ENCODE assay signal across 1 cellular context in the genomic region with DNA sequence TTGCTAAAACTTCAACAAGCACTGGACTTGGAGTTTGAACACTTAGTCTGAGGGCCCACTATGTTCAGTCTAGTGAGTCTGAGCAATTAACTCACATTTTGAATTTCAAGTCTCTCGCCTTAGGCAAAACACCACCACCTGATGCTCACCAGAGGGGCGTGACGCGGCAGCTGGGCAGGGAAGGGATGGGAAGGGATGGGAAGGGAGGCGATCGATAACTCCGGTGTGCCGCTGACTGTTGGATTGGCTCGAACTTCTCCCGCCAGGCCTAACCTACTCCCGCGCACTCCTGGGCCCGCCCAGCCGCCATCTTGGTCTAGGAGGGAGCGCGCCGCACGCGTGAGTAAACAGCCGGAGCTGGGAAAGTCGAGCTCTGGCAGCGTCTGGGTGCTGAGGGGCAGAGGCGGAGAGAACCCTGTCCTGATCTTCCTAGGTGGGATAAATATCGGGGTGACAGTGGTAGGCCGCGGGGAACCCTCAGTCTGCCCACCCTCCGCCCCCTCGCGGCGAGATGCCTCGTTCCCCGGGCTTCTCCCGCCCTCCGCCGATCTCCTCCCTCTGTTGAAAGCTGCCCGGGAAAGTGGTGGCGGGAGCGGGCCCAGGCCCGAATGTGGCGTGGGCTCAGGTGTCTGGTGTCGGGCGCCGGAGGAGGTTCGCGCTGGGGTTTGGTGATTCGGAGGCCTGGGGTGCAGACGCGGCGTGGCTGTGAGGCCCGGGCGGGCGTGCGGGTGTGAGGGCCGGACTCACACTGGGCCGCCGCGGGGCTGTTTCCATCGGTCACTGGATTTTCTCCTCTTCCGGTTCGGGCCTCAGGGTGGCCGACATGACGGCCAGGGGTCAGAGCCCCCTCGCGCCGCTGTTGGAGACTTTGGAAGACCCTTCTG.
TF ChIP-seq lines count a peak whose summit lies in the region.

A gene with protein sequence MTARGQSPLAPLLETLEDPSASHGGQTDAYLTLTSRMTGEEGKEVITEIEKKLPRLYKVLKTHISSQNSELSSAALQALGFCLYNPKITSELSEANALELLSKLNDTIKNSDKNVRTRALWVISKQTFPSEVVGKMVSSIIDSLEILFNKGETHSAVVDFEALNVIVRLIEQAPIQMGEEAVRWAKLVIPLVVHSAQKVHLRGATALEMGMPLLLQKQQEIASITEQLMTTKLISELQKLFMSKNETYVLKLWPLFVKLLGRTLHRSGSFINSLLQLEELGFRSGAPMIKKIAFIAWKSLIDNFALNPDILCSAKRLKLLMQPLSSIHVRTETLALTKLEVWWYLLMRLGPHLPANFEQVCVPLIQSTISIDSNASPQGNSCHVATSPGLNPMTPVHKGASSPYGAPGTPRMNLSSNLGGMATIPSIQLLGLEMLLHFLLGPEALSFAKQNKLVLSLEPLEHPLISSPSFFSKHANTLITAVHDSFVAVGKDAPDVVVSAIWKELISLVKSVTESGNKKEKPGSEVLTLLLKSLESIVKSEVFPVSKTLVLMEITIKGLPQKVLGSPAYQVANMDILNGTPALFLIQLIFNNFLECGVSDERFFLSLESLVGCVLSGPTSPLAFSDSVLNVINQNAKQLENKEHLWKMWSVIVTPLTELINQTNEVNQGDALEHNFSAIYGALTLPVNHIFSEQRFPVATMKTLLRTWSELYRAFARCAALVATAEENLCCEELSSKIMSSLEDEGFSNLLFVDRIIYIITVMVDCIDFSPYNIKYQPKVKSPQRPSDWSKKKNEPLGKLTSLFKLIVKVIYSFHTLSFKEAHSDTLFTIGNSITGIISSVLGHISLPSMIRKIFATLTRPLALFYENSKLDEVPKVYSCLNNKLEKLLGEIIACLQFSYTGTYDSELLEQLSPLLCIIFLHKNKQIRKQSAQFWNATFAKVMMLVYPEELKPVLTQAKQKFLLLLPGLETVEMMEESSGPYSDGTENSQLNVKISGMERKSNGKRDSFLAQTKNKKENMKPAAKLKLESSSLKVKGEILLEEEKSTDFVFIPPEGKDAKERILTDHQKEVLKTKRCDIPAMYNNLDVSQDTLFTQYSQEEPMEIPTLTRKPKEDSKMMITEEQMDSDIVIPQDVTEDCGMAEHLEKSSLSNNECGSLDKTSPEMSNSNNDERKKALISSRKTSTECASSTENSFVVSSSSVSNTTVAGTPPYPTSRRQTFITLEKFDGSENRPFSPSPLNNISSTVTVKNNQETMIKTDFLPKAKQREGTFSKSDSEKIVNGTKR (N-terminal part only) (plus strand): TSS at position 302 of the 884 bp plus-strand sequence. CDS start 522 bp downstream, at position 824.

TF ChIP-seq in A549, 52 proteins besides CTCF, POLR2A, EP300 and RAD21 (continued from another document):
- TF ChIP-seq, protein P1, sequence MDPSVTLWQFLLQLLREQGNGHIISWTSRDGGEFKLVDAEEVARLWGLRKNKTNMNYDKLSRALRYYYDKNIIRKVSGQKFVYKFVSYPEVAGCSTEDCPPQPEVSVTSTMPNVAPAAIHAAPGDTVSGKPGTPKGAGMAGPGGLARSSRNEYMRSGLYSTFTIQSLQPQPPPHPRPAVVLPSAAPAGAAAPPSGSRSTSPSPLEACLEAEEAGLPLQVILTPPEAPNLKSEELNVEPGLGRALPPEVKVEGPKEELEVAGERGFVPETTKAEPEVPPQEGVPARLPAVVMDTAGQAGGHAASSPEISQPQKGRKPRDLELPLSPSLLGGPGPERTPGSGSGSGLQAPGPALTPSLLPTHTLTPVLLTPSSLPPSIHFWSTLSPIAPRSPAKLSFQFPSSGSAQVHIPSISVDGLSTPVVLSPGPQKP (IDR thresholded peaks at IDR 0.05; ENCODE audit: low read depth, low read length): no peak
- TF ChIP-seq POLR2AphosphoS2 (conservative IDR thresholded peaks at IDR 0.05; ENCODE audit: low read length) (no peak), CBX2 (IDR thresholded peaks at IDR 0.05; ENCODE audit: borderline replicate concordance, low read depth) (no peak), HOXA7 (CRISPR knock-in tag; IDR thresholded peaks at IDR 0.05) (0 out of 2 replicates have a peak, but pooled peaks have one; percentile 24), JUNB (IDR thresholded peaks at IDR 0.05) (no peak), GATA3 (IDR thresholded peaks at IDR 0.05; ENCODE audit: borderline replicate concordance) (no peak), KDM5A (IDR thresholded peaks at IDR 0.05) (peak; percentile 59; the same call in 1 of the 2 replicates), JUN (IDR thresholded peaks at IDR 0.05) (peak; percentile 53 to 95; a peak in 4 of 5 replicates), NFE2L2 (conservative IDR thresholded peaks at IDR 0.05; ENCODE audit: low read length) (no peak), RNF2 (IDR thresholded peaks at IDR 0.05; ENCODE audit: borderline replicate concordance, low read depth) (no peak), MYC (IDR thresholded peaks at IDR 0.05; ENCODE audit: borderline replicate concordance, low read length) (peak; percentile 66; the same call in 1 of the 2 replicates), ESRRA (IDR thresholded peaks at IDR 0.05; ENCODE audit: borderline replicate concordance, low read length) (no peak), SMC3 (IDR thresholded peaks at IDR 0.05) (peak; percentile 63), BHLHE40 (IDR thresholded peaks at IDR 0.05; ENCODE audit: low read depth, low read length) (0 out of 2 replicates have a peak, but pooled peaks have one; percentile 53), CHD4 (IDR thresholded peaks at IDR 0.05; ENCODE audit: borderline replicate concordance) (no peak), CHD2 (IDR thresholded peaks at IDR 0.05; ENCODE audit: low read length, partially characterized antibody) (no peak), CEBPB (IDR thresholded peaks at IDR 0.05) (no peak)
- TF ChIP-seq, protein P2, sequence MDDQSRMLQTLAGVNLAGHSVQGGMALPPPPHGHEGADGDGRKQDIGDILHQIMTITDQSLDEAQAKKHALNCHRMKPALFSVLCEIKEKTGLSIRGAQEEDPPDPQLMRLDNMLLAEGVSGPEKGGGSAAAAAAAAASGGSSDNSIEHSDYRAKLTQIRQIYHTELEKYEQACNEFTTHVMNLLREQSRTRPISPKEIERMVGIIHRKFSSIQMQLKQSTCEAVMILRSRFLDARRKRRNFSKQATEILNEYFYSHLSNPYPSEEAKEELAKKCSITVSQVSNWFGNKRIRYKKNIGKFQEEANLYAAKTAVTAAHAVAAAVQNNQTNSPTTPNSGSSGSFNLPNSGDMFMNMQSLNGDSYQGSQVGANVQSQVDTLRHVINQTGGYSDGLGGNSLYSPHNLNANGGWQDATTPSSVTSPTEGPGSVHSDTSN (IDR thresholded peaks at IDR 0.05): peak; percentile 51; the same call in 1 of the 2 replicates
- TF ChIP-seq, protein P3, sequence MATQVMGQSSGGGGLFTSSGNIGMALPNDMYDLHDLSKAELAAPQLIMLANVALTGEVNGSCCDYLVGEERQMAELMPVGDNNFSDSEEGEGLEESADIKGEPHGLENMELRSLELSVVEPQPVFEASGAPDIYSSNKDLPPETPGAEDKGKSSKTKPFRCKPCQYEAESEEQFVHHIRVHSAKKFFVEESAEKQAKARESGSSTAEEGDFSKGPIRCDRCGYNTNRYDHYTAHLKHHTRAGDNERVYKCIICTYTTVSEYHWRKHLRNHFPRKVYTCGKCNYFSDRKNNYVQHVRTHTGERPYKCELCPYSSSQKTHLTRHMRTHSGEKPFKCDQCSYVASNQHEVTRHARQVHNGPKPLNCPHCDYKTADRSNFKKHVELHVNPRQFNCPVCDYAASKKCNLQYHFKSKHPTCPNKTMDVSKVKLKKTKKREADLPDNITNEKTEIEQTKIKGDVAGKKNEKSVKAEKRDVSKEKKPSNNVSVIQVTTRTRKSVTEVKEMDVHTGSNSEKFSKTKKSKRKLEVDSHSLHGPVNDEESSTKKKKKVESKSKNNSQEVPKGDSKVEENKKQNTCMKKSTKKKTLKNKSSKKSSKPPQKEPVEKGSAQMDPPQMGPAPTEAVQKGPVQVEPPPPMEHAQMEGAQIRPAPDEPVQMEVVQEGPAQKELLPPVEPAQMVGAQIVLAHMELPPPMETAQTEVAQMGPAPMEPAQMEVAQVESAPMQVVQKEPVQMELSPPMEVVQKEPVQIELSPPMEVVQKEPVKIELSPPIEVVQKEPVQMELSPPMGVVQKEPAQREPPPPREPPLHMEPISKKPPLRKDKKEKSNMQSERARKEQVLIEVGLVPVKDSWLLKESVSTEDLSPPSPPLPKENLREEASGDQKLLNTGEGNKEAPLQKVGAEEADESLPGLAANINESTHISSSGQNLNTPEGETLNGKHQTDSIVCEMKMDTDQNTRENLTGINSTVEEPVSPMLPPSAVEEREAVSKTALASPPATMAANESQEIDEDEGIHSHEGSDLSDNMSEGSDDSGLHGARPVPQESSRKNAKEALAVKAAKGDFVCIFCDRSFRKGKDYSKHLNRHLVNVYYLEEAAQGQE (IDR thresholded peaks at IDR 0.05): no peak
- TF ChIP-seq, protein P4, sequence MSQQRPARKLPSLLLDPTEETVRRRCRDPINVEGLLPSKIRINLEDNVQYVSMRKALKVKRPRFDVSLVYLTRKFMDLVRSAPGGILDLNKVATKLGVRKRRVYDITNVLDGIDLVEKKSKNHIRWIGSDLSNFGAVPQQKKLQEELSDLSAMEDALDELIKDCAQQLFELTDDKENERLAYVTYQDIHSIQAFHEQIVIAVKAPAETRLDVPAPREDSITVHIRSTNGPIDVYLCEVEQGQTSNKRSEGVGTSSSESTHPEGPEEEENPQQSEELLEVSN (IDR thresholded peaks at IDR 0.05; ENCODE audit: borderline replicate concordance, low read depth): peak; percentile 85
- TF ChIP-seq, protein P5, sequence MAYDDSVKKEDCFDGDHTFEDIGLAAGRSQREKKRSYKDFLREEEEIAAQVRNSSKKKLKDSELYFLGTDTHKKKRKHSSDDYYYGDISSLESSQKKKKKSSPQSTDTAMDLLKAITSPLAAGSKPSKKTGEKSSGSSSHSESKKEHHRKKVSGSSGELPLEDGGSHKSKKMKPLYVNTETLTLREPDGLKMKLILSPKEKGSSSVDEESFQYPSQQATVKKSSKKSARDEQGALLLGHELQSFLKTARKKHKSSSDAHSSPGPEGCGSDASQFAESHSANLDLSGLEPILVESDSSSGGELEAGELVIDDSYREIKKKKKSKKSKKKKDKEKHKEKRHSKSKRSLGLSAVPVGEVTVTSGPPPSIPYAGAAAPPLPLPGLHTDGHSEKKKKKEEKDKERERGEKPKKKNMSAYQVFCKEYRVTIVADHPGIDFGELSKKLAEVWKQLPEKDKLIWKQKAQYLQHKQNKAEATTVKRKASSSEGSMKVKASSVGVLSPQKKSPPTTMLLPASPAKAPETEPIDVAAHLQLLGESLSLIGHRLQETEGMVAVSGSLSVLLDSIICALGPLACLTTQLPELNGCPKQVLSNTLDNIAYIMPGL (CRISPR knock-in tag; IDR thresholded peaks at IDR 0.05; ENCODE audit: borderline replicate concordance): peak; percentile 82
- TF ChIP-seq, protein P6, sequence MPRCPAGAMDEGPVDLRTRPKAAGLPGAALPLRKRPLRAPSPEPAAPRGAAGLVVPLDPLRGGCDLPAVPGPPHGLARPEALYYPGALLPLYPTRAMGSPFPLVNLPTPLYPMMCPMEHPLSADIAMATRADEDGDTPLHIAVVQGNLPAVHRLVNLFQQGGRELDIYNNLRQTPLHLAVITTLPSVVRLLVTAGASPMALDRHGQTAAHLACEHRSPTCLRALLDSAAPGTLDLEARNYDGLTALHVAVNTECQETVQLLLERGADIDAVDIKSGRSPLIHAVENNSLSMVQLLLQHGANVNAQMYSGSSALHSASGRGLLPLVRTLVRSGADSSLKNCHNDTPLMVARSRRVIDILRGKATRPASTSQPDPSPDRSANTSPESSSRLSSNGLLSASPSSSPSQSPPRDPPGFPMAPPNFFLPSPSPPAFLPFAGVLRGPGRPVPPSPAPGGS (IDR thresholded peaks at IDR 0.05): peak; percentile 67; the same call in 2 of the 3 replicates
TF ChIP-seq in A549: peak in this region for 14.
